12 cellular contexts compared by ENCODE assay signal in genomic region chr11:824292-824880, GRCh38. TPM values are rescaled to one million over a fixed set of nuclear protein-coding genes. Genes with fewer than 3 reads are reported as not detected.
DNase-seq lines count a peak whose midpoint lies in the region; ATAC-seq and TF ChIP-seq lines count a peak whose summit lies in the region.
"Had no signal": no experiment of that assay in that cellular context is flagged by ENCODE, and none has a peak within 500 bp of the region (broad histone marks: within the 10 kb centered on the region; RNA-seq: fewer than 3 reads in every experiment).

No MANE protein-coding gene starts in this region.

- ATAC-seq in left lobe of liver, result peak; percentile 1
- ATAC-seq in foreskin keratinocyte, result no peak
- ATAC-seq: lower lobe of right lung had no signal

- intact Hi-C loops in OCI-LY7 (cut with micrococcal nuclease; ENCODE audit: unreplicated experiment), result no loop called here
- intact Hi-C loops in esophagus squamous epithelium (cut with DNase I), result no loop called here

- BruUV-seq in OCI-LY7 (replicated peaks; lab: Mats Ljungman, UMichigan), result TSS peak; percentile 52

- H3K9me2 ChIP-seq in OCI-LY7 (ENCODE audit: insufficient read depth, low read length), result no peaks in the 10 kb centered on the region
- H3K9me2 ChIP-seq: SK-N-SH had no signal

- H3K36me3 ChIP-seq in OCI-LY7 (ENCODE audit: insufficient read depth, low read length) (no peaks in the 10 kb centered on the region), esophagus squamous epithelium (peaks cover 22 to 47% (median 24%) of the 10 kb centered on the region in 3 donors)

- TF ChIP-seq POLR2A in esophagus squamous epithelium (IDR thresholded peaks at IDR 0.05), result no peak

- peak overlapping the region; percentile 96 for H3K27ac ChIP-seq in 22Rv1
- no peak overlapping the region for H3K27ac ChIP-seq in OCI-LY7 (ENCODE audit: low read depth, low read length, poor library complexity, severe bottlenecking)
- H3K27ac ChIP-seq in esophagus squamous epithelium, result no peak overlapping the region
- no peak overlapping the region for H3K27ac ChIP-seq in foreskin keratinocyte

- H3K27me3 ChIP-seq in esophagus squamous epithelium, result peaks cover 0 to 56% (median 0%) of the 10 kb centered on the region in 4 donors
- H3K27me3 ChIP-seq in foreskin keratinocyte, result peaks cover 38% of the 10 kb centered on the region

- H3K4me1 ChIP-seq in OCI-LY7 (ENCODE audit: insufficient read depth, low read length, poor library complexity, severe bottlenecking) (peaks cover 32% of the 10 kb centered on the region), esophagus squamous epithelium (peaks cover 44 to 80% (median 53%) of the 10 kb centered on the region in 3 donors), foreskin keratinocyte (no peaks in the 10 kb centered on the region)

- TF ChIP-seq CTCF in 22Rv1 (IDR thresholded peaks at IDR 0.05), result no peak; the same call in 1 of the 2 replicates
- TF ChIP-seq CTCF in LNCaP clone FGC (IDR thresholded peaks at IDR 0.05; ENCODE audit: control insufficient read depth, extremely low read depth, insufficient read depth), result peak; percentile 49
- TF ChIP-seq CTCF in OCI-LY7 (conservative IDR thresholded peaks at IDR 0.05; ENCODE audit: low read length), result no peak
- no peak for TF ChIP-seq CTCF in esophagus squamous epithelium (IDR thresholded peaks at IDR 0.05)
- no peak for TF ChIP-seq CTCF in foreskin keratinocyte (conservative IDR thresholded peaks at IDR 0.05)

- WGBS in esophagus squamous epithelium, 2 donors, result 88% methylated on average over 24 of the region's 59 CpGs; no CpG with 5 or more reads in 1 of the 2 donors

- H3K4me3 ChIP-seq in LNCaP clone FGC (ENCODE audit: low read depth, low read length), result peak overlapping the region; percentile 37
- H3K4me3 ChIP-seq in OCI-LY7 (ENCODE audit: low read depth, low read length, poor library complexity, severe bottlenecking), result no peak overlapping the region
- no peak overlapping the region for H3K4me3 ChIP-seq in esophagus squamous epithelium
- H3K4me3 ChIP-seq: lower lobe of right lung had no signal

- POLR2A ChIA-PET in OCI-LY7 (lab: Charles Lee), result no interaction called here

- no peaks in the 10 kb centered on the region for H4K20me1 ChIP-seq in OCI-LY7 (ENCODE audit: insufficient read depth, low read length)

- H3K9me3 ChIP-seq in OCI-LY7 (ENCODE audit: low read length), result no peaks in the 10 kb centered on the region
- H3K9me3 ChIP-seq in esophagus squamous epithelium, result no peaks in the 10 kb centered on the region
- H3K9me3 ChIP-seq: lower lobe of right lung, SK-N-SH had no signal

- no peak overlapping the region for H3K4me2 ChIP-seq in OCI-LY7 (ENCODE audit: low read length)
- H3K4me2 ChIP-seq: SK-N-SH had no signal

- H3K79me2 ChIP-seq in OCI-LY7 (ENCODE audit: insufficient read depth, low read depth, low read length), result no peaks in the 10 kb centered on the region

- CTCF ChIA-PET in OCI-LY7 (lab: Charles Lee; ENCODE audit: unreplicated experiment), result no interaction called here

- DNase-seq in LNCaP clone FGC (ENCODE audit: low read depth), result no peak
- DNase-seq in OCI-LY7 (ENCODE audit: low spot score), result no peak
- DNase-seq in left lobe of liver (ENCODE audit: low spot score), result no peak
- DNase-seq in esophagus squamous epithelium (lab: John Stamatoyannopoulos, UW), result no peak
- DNase-seq in OCI-M2 (lab: John Stamatoyannopoulos, UW; ENCODE audit: unreplicated experiment), result no peak
- no peak for DNase-seq in foreskin keratinocyte
- no peak for DNase-seq in NCI-H2107 treated with DMSO at 0.1 percent for 48 hours (lab: John Stamatoyannopoulos, UW; ENCODE audit: unreplicated experiment)
- DNase-seq: DMS 273 treated with DMSO at 0.1 percent for 48 hours, lower lobe of right lung, SK-N-SH, small intestine had no signal

- H2AFZ ChIP-seq in OCI-LY7 (ENCODE audit: low read length), result no peak overlapping the region

RNA-seq across cellular contexts. Expression of gene CRACR2B, which starts 3.3 kb away (rescaled TPM):
- 2.2 and 2.8 TPM in 2 replicates for total RNA-seq in OCI-LY7 (2014; rRNA removed; shearing (Covaris generic))
- total RNA-seq in OCI-LY7 (2022) (20.1 and 21.0 TPM in 2 replicates), left lobe of liver (3.5 TPM), esophagus squamous epithelium (1 to 10 TPM in 3 of 4 donors, under 1 TPM in 1; 0.48 to 5.7 (median 3.5) TPM), foreskin keratinocyte (0.71 and 1.4 TPM in 2 replicates)
- polyA plus RNA-seq in foreskin keratinocyte, result 1.2 and 2.1 TPM in 2 replicates

RNA-seq across cellular contexts. Expression of gene PNPLA2, which starts 5.7 kb away (rescaled TPM):
- 15.1 and 19.8 TPM in 2 replicates for total RNA-seq in OCI-LY7 (2014; rRNA removed; shearing (Covaris generic))
- 41.2 and 57.5 TPM in 2 replicates for total RNA-seq in OCI-LY7 (2022)
- 107 TPM for total RNA-seq in left lobe of liver
- total RNA-seq in esophagus squamous epithelium, result 10 to 100 TPM; 14.2 to 42.7 (median 26.0) TPM
- total RNA-seq in foreskin keratinocyte, result 11.4 and 14.4 TPM in 2 replicates
- 22.2 and 22.9 TPM in 2 replicates for polyA plus RNA-seq in foreskin keratinocyte

RNA-seq across cellular contexts. Expression of gene CD151, which starts 8.4 kb away (rescaled TPM):
- 0.28 TPM in 1 of 2 replicates, not detected in the other for total RNA-seq in OCI-LY7 (2014; rRNA removed; shearing (Covaris generic))
- 0.84 and 1.0 TPM in 2 replicates for total RNA-seq in OCI-LY7 (2022)
- total RNA-seq in left lobe of liver, result 120 TPM
- 100 to 1,000 TPM in 1 of 4 donors, 10 to 100 TPM in 3; 87.6 to 118 (median 94.0) TPM for total RNA-seq in esophagus squamous epithelium
- 390 and 399 TPM in 2 replicates for total RNA-seq in foreskin keratinocyte
- polyA plus RNA-seq in foreskin keratinocyte, result 547 and 553 TPM in 2 replicates

RNA-seq across cellular contexts. Expression of gene RPLP2, which starts 14.6 kb away (rescaled TPM):
- total RNA-seq in OCI-LY7 (2014; rRNA removed; shearing (Covaris generic)), result 1,564 and 1,687 TPM in 2 replicates
- total RNA-seq in OCI-LY7 (2022), result 3,121 and 3,147 TPM in 2 replicates
- total RNA-seq in left lobe of liver, result 511 TPM
- total RNA-seq in esophagus squamous epithelium, result 100 to 1,000 TPM; 232 to 871 (median 490) TPM
- 1,720 and 1,859 TPM in 2 replicates for total RNA-seq in foreskin keratinocyte
- polyA plus RNA-seq in foreskin keratinocyte, result 1,939 and 2,010 TPM in 2 replicates

RNA-seq across cellular contexts. Expression of gene POLR2L, which starts 17.9 kb away (rescaled TPM):
- total RNA-seq in OCI-LY7 (2014; rRNA removed; shearing (Covaris generic)), result 206 and 224 TPM in 2 replicates
- total RNA-seq in OCI-LY7 (2022) (64.5 and 88.3 TPM in 2 replicates), left lobe of liver (81.5 TPM), esophagus squamous epithelium (10 to 100 TPM; 45.6 to 90.3 (median 64.7) TPM), foreskin keratinocyte (160 and 213 TPM in 2 replicates)
- 460 and 473 TPM in 2 replicates for polyA plus RNA-seq in foreskin keratinocyte

Comparison
In these comparisons a context has a peak if more than half of its experiments do, and no peak if none do; other contexts are left out.
1. RNA of gene CD151, which starts 8.4 kb away (total RNA-seq): 390 to 399 TPM in foreskin keratinocyte, 120 TPM in left lobe of liver (single experiment) and 87.6 to 118 TPM in esophagus squamous epithelium; 0.28 to 1.0 TPM in OCI-LY7; every median in the first group is over 10 times any median in the second.